In the genomic region with DNA sequence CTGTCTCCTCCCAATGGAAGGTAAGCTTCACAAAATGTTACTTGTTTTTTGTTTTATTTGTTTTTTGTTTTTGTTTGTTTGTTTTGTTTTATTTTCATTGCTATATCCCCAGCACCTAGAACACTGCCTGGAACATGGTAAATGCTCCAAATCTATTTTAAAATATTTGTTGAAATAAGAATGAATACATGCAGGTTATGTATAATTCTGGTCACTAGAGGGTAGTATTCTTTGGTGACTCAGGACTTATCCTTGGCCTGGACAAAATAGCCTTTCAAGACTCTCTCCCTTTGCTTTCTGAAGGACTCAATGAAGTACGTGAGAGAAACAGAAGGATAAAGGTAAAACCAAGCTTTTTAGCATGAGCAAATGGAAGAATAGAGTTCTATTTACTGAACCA, we compare ENCODE assay signal across 9 cellular contexts. TPM values are rescaled to one million over a fixed set of nuclear protein-coding genes. Genes with fewer than 3 reads are reported as not detected.
DNase-seq lines count a peak whose midpoint lies in the region; ATAC-seq and TF ChIP-seq lines count a peak whose summit lies in the region.
"Had no signal": no experiment of that assay in that cellular context is flagged by ENCODE, and none has a peak within 500 bp of the region (broad histone marks: within the 10 kb centered on the region; RNA-seq: fewer than 3 reads in every experiment).

No MANE protein-coding gene starts in this region.

- dilution Hi-C loops in IMR-90 (cut with HindIII; ENCODE audit: low sequenced_read_pairs, unreplicated experiment), result no loop called here

- no peaks in the 10 kb centered on the region for H4K20me1 ChIP-seq in IMR-90 (ENCODE audit: insufficient read depth, low read length)

- no peak overlapping the region for H3K14ac ChIP-seq in IMR-90 (replicated peaks; ENCODE audit: low read depth, low read length)

- BruUV-seq in A673 (replicated peaks; lab: Mats Ljungman, UMichigan), result no TSS peak
- BruUV-seq in IMR-90 (replicated peaks; lab: Mats Ljungman, UMichigan), result no TSS peak

- no peaks in the 10 kb centered on the region for H3K4me1 ChIP-seq in A673 (ENCODE audit: insufficient read depth, low read length, poor library complexity, severe bottlenecking)
- no peaks in the 10 kb centered on the region for H3K4me1 ChIP-seq in IMR-90 (ENCODE audit: control insufficient read depth, insufficient read depth, low read length)
- no peaks in the 10 kb centered on the region for H3K4me1 ChIP-seq in breast epithelium
- no peaks in the 10 kb centered on the region for H3K4me1 ChIP-seq in CD4-positive, alpha-beta memory T cell (ENCODE audit: insufficient read depth, low read length)

- in situ Hi-C loops in IMR-90 (cut with MboI; ENCODE audit: low sequenced_read_pairs), result no loop called here

- no peaks in the 10 kb centered on the region for H3K9me3 Mint-ChIP-seq in activated naive CD4-positive, alpha-beta T cell treated with anti-CD3 and anti-CD28 coated beads, Interleukin-2, amount 10 ng/mL, durations not matched to agents 7 days and 5 days
- no peaks in the 10 kb centered on the region for H3K9me3 Mint-ChIP-seq in CD4-positive, alpha-beta memory T cell

- CTCF ChIA-PET in A673 (lab: Charles Lee), result no interaction called here
- CTCF ChIA-PET in IMR-90 (lab: Yijun Ruan, JAX), result interaction anchor here (0.9 to 5.9 kb wide), 4 partner anchors 13 to 136 kb away, joined by 3 to 41 read pairs (median 4); no protein-coding TSS in a partner anchor
- CTCF ChIA-PET in activated naive CD4-positive, alpha-beta T cell treated with anti-CD3 and anti-CD28 coated beads, Interleukin-2, amount 10 ng/mL, durations not matched to agents 7 days and 5 days (lab: Charles Lee), result no interaction called here
- CTCF ChIA-PET in CD4-positive, alpha-beta memory T cell (lab: Charles Lee; ENCODE audit: partially characterized antibody), result interaction anchor here (1.2 kb wide), 1 partner anchor 124 kb away, joined by 3 read pairs; no protein-coding TSS in a partner anchor

- H2AK9ac ChIP-seq in IMR-90 (replicated peaks; ENCODE audit: low read depth, low read length, poor library complexity), result no peak overlapping the region

- no peak overlapping the region for H3K4me3 Mint-ChIP-seq in activated naive CD4-positive, alpha-beta T cell treated with anti-CD3 and anti-CD28 coated beads, Interleukin-2, amount 10 ng/mL, durations not matched to agents 7 days and 5 days
- no peak overlapping the region for H3K4me3 Mint-ChIP-seq in CD4-positive, alpha-beta memory T cell

- no peak overlapping the region for H3K4me3 ChIP-seq in A673 (ENCODE audit: low read depth, low read length, poor library complexity, severe bottlenecking)
- H3K4me3 ChIP-seq in IMR-90 (ENCODE audit: insufficient read depth, low read depth, low read length), result no peak overlapping the region
- H3K4me3 ChIP-seq in breast epithelium, result no peak overlapping the region
- no peak overlapping the region for H3K4me3 ChIP-seq in CD4-positive, alpha-beta memory T cell (ENCODE audit: low read length in 2 of 2)

- no peak overlapping the region for H3K27ac ChIP-seq in A673 (ENCODE audit: low read depth, low read length, poor library complexity, severe bottlenecking)
- H3K27ac ChIP-seq in IMR-90 (ENCODE audit: insufficient read depth, low read length), result no peak overlapping the region
- H3K27ac ChIP-seq in breast epithelium, result no peak overlapping the region
- H3K27ac ChIP-seq in CD4-positive, alpha-beta memory T cell (ENCODE audit: low read depth, low read length), result no peak overlapping the region

- H2BK120ac ChIP-seq in IMR-90 (ENCODE audit: low read depth, low read length), result no peak overlapping the region

- TF ChIP-seq CTCF in A673 (conservative IDR thresholded peaks at IDR 0.05; ENCODE audit: low read depth, low read length) (peak; percentile 57), IMR-90 (conservative IDR thresholded peaks at IDR 0.05; ENCODE audit: low read depth, low read length) (peak; percentile 69), breast epithelium (IDR thresholded peaks at IDR 0.05) (peak in 2 of 3 donors; percentile 27 to 40)

- H3K23ac ChIP-seq in IMR-90 (ENCODE audit: low read depth, low read length), result no peak overlapping the region

- no peaks in the 10 kb centered on the region for H3K36me3 Mint-ChIP-seq in activated naive CD4-positive, alpha-beta T cell treated with anti-CD3 and anti-CD28 coated beads, Interleukin-2, amount 10 ng/mL, durations not matched to agents 7 days and 5 days
- H3K36me3 Mint-ChIP-seq in CD4-positive, alpha-beta memory T cell, result no peaks in the 10 kb centered on the region

- no peak overlapping the region for H4K8ac ChIP-seq in IMR-90 (ENCODE audit: low read depth in 2 of 2, low read length in 2 of 2)

- no peak overlapping the region for H4K91ac ChIP-seq in IMR-90 (ENCODE audit: insufficient read depth, low read depth, low read length)

- no peak overlapping the region for H2BK15ac ChIP-seq in IMR-90 (ENCODE audit: low read depth, low read length)

- H3K9ac ChIP-seq in IMR-90 (ENCODE audit: low read depth, low read length), result no peak overlapping the region

- H3K79me1 ChIP-seq in IMR-90 (ENCODE audit: low read depth in 1 of 2, low read length in 2 of 2), result no peaks in the 10 kb centered on the region

- no CpG with 5 or more reads among the region's 1 CpG for WGBS in IMR-90 (ENCODE audit: extremely low coverage in 2 of 2, insufficient read length in 1 of 2), 2 experiments

- H2BK5ac ChIP-seq in IMR-90 (ENCODE audit: low read depth, low read length, poor library complexity, severe bottlenecking), result no peak overlapping the region

- H4K5ac ChIP-seq in IMR-90 (ENCODE audit: low read depth, low read length), result no peak overlapping the region

- intact Hi-C loops in A673 (cut with micrococcal nuclease; ENCODE audit: unreplicated experiment), result loop anchor here (5.0 kb wide), 1 partner anchor 124 kb away; no protein-coding TSS in a partner anchor
- intact Hi-C loops in IMR-90 (cut with micrococcal nuclease), result loop anchor here (1.0 to 5.0 kb wide), 2 partner anchors 49 to 124 kb away; partner anchors contain the start of gene PPP2R3A
- intact Hi-C loops in breast epithelium (cut with DNase I; ENCODE audit: low total_unique reads), result no loop called here
- intact Hi-C loops in left colon (cut with DNase I, micrococcal nuclease), result loop anchor here in 1 of 2 donors (5.0 kb wide), 1 partner anchor 124 kb away; no protein-coding TSS in a partner anchor
- intact Hi-C loops in CD4-positive, alpha-beta memory T cell (cut with micrococcal nuclease), result no loop called here

- H3K27me3 Mint-ChIP-seq in activated naive CD4-positive, alpha-beta T cell treated with anti-CD3 and anti-CD28 coated beads, Interleukin-2, amount 10 ng/mL, durations not matched to agents 7 days and 5 days, result peaks cover 10% of the 10 kb centered on the region
- H3K27me3 Mint-ChIP-seq in CD4-positive, alpha-beta memory T cell, result no peaks in the 10 kb centered on the region

- H3K36me3 ChIP-seq in A673 (ENCODE audit: insufficient read depth, low read length, poor library complexity, severe bottlenecking), result no peaks in the 10 kb centered on the region
- no peaks in the 10 kb centered on the region for H3K36me3 ChIP-seq in IMR-90 (ENCODE audit: control insufficient read depth, insufficient read depth, low read length)
- no peaks in the 10 kb centered on the region for H3K36me3 ChIP-seq in breast epithelium
- H3K36me3 ChIP-seq in CD4-positive, alpha-beta memory T cell (ENCODE audit: insufficient read depth, low read length), result no peaks in the 10 kb centered on the region

- no peak overlapping the region for H3K4me2 ChIP-seq in IMR-90 (ENCODE audit: low read depth, low read length)

- no peak overlapping the region for H2AK5ac ChIP-seq in IMR-90 (ENCODE audit: low read depth, low read length)

- no peak for DNase-seq in A673 (ENCODE audit: low spot score)
- DNase-seq in IMR-90, result peak; percentile 67
- DNase-seq in breast epithelium (ENCODE audit: low spot score in 2 of 2), result no peak
- DNase-seq in left colon, result no peak
- no peak for DNase-seq in effector CD8-positive, alpha-beta T cell (lab: John Stamatoyannopoulos, UW)
- no peak for DNase-seq in activated naive CD4-positive, alpha-beta T cell treated with anti-CD3 and anti-CD28 coated beads, Interleukin-2, amount 10 ng/mL, durations not matched to agents 7 days and 5 days
- DNase-seq in KG1 (lab: John Stamatoyannopoulos, UW), result no peak
- DNase-seq in CD4-positive, alpha-beta memory T cell, result no peak
- DNase-seq: NCI-H1436 had no signal

- no peak overlapping the region for H2AFZ ChIP-seq in IMR-90 (replicated peaks; ENCODE audit: low read length, poor library complexity)

- no peaks in the 10 kb centered on the region for H3K4me1 Mint-ChIP-seq in activated naive CD4-positive, alpha-beta T cell treated with anti-CD3 and anti-CD28 coated beads, Interleukin-2, amount 10 ng/mL, durations not matched to agents 7 days and 5 days
- H3K4me1 Mint-ChIP-seq in CD4-positive, alpha-beta memory T cell, result no peaks in the 10 kb centered on the region

- H2BK20ac ChIP-seq in IMR-90 (ENCODE audit: low read depth, low read length), result no peak overlapping the region

- no peak overlapping the region for H3K18ac ChIP-seq in IMR-90 (ENCODE audit: low read depth, low read length)

- no peaks in the 10 kb centered on the region for H3K9me1 ChIP-seq in IMR-90 (ENCODE audit: insufficient read depth, low read length)

- H3K4ac ChIP-seq in IMR-90 (ENCODE audit: low read depth, low read length), result no peak overlapping the region

- H3K27me3 ChIP-seq in A673 (replicated peaks; ENCODE audit: insufficient read depth, low read depth, low read length, poor library complexity) (peaks cover 6% of the 10 kb centered on the region), IMR-90 (ENCODE audit: control insufficient read depth, insufficient read depth, low read length) (no peaks in the 10 kb centered on the region), breast epithelium (no peaks in the 10 kb centered on the region)
- no peaks in the 10 kb centered on the region for H3K27me3 ChIP-seq in CD4-positive, alpha-beta memory T cell (ENCODE audit: insufficient read depth, low read length)

- ATAC-seq in IMR-90 (ENCODE audit: low read depth) (peak; percentile 90), left colon (peak; percentile 73)

- H3K9me3 ChIP-seq in A673 (ENCODE audit: low read depth, low read length, poor library complexity, severe bottlenecking), result no peaks in the 10 kb centered on the region
- no peaks in the 10 kb centered on the region for H3K9me3 ChIP-seq in IMR-90 (ENCODE audit: control insufficient read depth, insufficient read depth, low read length)
- no peaks in the 10 kb centered on the region for H3K9me3 ChIP-seq in breast epithelium
- no peaks in the 10 kb centered on the region for H3K9me3 ChIP-seq in CD4-positive, alpha-beta memory T cell (ENCODE audit: control insufficient read depth in 1 of 2, low read length in 2 of 2)

- H3K27ac Mint-ChIP-seq in activated naive CD4-positive, alpha-beta T cell treated with anti-CD3 and anti-CD28 coated beads, Interleukin-2, amount 10 ng/mL, durations not matched to agents 7 days and 5 days, result no peak overlapping the region
- no peak overlapping the region for H3K27ac Mint-ChIP-seq in CD4-positive, alpha-beta memory T cell

- peak; percentile 67 for TF ChIP-seq RAD21 in IMR-90 (IDR thresholded peaks at IDR 0.05; ENCODE audit: low read length)

- no peak for TF ChIP-seq POLR2A in IMR-90 (IDR thresholded peaks at IDR 0.05; ENCODE audit: low read depth, low read length)
- no peak for TF ChIP-seq POLR2A in breast epithelium (IDR thresholded peaks at IDR 0.05)

- H3K56ac ChIP-seq in IMR-90 (ENCODE audit: extremely low read depth, insufficient read depth, low read length), result no peak overlapping the region

- POLR2A ChIA-PET in A673 (lab: Charles Lee; ENCODE audit: low non-redundant PET), result no interaction called here
- POLR2A ChIA-PET in IMR-90 (lab: Charles Lee; ENCODE audit: unreplicated experiment), result interaction anchor here (0.6 kb wide), 1 partner anchor 344 kb away, joined by 3 read pairs; no protein-coding TSS in a partner anchor
- POLR2A ChIA-PET in CD4-positive, alpha-beta memory T cell (lab: Charles Lee; ENCODE audit: partially characterized antibody), result no interaction called here

RNA-seq across cellular contexts. Expression of gene PPP2R3A, which starts 46.9 kb away (rescaled TPM):
- total RNA-seq in A673 (2021) (1.1 and 1.3 TPM in 2 replicates), IMR-90 (2012; rRNA removed) (37.3 and 46.7 TPM in 2 replicates), breast epithelium (10 to 100 TPM; 10.4 to 43.6 (median 20.6) TPM), left colon (10 to 100 TPM; 21.3 to 28.2 TPM)
- polyA plus RNA-seq in IMR-90 (2012; rRNA removed), result 10.2 and 11.3 TPM in 2 replicates
- polyA plus RNA-seq in IMR-90 (2012; cell fraction: cytosol; rRNA removed), result 2.6 and 5.4 TPM in 2 replicates
- polyA plus RNA-seq in IMR-90 (2012; cell fraction: nucleus; rRNA removed; ENCODE audit: low replicate concordance), result 0.97 and 6.1 TPM in 2 replicates
- under 1 TPM; 0.25 to 0.81 TPM for total RNA-seq in CD4-positive, alpha-beta memory T cell
- polyA plus RNA-seq in CD4-positive, alpha-beta memory T cell, result under 1 TPM in 1 of 2 donors, not detected in 1; 0.24 TPM

Comparison
In these comparisons a context has a peak if more than half of its experiments do, and no peak if none do; other contexts are left out.
1. CTCF ChIA-PET loops: an anchor here in IMR-90 (0.9 to 5.9 kb wide) and CD4-positive, alpha-beta memory T cell (1.2 kb wide); none called in A673 and activated naive CD4-positive, alpha-beta T cell treated with anti-CD3 and anti-CD28 coated beads, Interleukin-2, amount 10 ng/mL, durations not matched to agents 7 days and 5 days.
2. intact Hi-C loops: an anchor here in A673 (5.0 kb wide) and IMR-90 (1.0 to 5.0 kb wide); none called in breast epithelium and CD4-positive, alpha-beta memory T cell.